Comparison of ENCODE assay signal across 1 cellular context in the genomic region with DNA sequence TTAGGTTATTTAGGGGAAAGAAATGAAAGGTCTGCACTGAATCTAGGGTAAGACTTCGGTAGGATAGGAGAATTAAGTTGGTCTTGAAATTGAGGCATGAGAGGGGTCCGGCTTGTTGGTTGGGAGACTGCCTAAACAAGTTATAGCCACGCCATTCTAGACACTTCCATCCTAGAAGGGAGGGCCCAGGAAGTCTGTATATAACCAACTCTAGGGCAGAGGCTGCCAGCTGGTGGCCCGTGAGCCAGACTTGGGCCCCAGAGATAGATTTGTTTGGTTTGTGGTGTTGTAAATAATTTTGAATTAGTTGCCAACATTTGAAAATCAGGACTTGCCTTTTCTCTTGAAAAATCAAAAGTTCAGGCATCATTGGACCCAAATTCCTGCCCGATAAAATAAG.
TF ChIP-seq lines count a peak whose summit lies in the region.

No MANE protein-coding gene starts in this region.

TF ChIP-seq in GM23338, 12 proteins besides CTCF, POLR2A, EP300 and RAD21:
- TF ChIP-seq NANOG (IDR thresholded peaks at IDR 0.05; ENCODE audit: borderline replicate concordance) = no peak
- TF ChIP-seq ZNF331 (CRISPR knock-in tag; IDR thresholded peaks at IDR 0.05; ENCODE audit: low read depth) = no peak
- TF ChIP-seq, protein P1, sequence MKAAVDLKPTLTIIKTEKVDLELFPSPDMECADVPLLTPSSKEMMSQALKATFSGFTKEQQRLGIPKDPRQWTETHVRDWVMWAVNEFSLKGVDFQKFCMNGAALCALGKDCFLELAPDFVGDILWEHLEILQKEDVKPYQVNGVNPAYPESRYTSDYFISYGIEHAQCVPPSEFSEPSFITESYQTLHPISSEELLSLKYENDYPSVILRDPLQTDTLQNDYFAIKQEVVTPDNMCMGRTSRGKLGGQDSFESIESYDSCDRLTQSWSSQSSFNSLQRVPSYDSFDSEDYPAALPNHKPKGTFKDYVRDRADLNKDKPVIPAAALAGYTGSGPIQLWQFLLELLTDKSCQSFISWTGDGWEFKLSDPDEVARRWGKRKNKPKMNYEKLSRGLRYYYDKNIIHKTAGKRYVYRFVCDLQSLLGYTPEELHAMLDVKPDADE (IDR thresholded peaks at IDR 0.05) = no peak
- TF ChIP-seq ZNF114 (CRISPR knock-in tag; IDR thresholded peaks at IDR 0.05) = no peak
- TF ChIP-seq CREB1 (CRISPR knock-in tag; IDR thresholded peaks at IDR 0.05; ENCODE audit: low read depth) = no peak
- TF ChIP-seq STAT1 (IDR thresholded peaks at IDR 0.05; ENCODE audit: unreplicated experiment) = no peak
- TF ChIP-seq, protein P2, sequence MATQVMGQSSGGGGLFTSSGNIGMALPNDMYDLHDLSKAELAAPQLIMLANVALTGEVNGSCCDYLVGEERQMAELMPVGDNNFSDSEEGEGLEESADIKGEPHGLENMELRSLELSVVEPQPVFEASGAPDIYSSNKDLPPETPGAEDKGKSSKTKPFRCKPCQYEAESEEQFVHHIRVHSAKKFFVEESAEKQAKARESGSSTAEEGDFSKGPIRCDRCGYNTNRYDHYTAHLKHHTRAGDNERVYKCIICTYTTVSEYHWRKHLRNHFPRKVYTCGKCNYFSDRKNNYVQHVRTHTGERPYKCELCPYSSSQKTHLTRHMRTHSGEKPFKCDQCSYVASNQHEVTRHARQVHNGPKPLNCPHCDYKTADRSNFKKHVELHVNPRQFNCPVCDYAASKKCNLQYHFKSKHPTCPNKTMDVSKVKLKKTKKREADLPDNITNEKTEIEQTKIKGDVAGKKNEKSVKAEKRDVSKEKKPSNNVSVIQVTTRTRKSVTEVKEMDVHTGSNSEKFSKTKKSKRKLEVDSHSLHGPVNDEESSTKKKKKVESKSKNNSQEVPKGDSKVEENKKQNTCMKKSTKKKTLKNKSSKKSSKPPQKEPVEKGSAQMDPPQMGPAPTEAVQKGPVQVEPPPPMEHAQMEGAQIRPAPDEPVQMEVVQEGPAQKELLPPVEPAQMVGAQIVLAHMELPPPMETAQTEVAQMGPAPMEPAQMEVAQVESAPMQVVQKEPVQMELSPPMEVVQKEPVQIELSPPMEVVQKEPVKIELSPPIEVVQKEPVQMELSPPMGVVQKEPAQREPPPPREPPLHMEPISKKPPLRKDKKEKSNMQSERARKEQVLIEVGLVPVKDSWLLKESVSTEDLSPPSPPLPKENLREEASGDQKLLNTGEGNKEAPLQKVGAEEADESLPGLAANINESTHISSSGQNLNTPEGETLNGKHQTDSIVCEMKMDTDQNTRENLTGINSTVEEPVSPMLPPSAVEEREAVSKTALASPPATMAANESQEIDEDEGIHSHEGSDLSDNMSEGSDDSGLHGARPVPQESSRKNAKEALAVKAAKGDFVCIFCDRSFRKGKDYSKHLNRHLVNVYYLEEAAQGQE (IDR thresholded peaks at IDR 0.05; ENCODE audit: unreplicated experiment) = no peak
- TF ChIP-seq EZH2phosphoT487 (IDR thresholded peaks at IDR 0.05; ENCODE audit: unreplicated experiment) = no peak
- TF ChIP-seq JUNB (IDR thresholded peaks at IDR 0.05; ENCODE audit: unreplicated experiment) = no peak
- TF ChIP-seq EZH2 (IDR thresholded peaks at IDR 0.05; ENCODE audit: low read depth, unreplicated experiment) = no peak
- TF ChIP-seq, protein P3, sequence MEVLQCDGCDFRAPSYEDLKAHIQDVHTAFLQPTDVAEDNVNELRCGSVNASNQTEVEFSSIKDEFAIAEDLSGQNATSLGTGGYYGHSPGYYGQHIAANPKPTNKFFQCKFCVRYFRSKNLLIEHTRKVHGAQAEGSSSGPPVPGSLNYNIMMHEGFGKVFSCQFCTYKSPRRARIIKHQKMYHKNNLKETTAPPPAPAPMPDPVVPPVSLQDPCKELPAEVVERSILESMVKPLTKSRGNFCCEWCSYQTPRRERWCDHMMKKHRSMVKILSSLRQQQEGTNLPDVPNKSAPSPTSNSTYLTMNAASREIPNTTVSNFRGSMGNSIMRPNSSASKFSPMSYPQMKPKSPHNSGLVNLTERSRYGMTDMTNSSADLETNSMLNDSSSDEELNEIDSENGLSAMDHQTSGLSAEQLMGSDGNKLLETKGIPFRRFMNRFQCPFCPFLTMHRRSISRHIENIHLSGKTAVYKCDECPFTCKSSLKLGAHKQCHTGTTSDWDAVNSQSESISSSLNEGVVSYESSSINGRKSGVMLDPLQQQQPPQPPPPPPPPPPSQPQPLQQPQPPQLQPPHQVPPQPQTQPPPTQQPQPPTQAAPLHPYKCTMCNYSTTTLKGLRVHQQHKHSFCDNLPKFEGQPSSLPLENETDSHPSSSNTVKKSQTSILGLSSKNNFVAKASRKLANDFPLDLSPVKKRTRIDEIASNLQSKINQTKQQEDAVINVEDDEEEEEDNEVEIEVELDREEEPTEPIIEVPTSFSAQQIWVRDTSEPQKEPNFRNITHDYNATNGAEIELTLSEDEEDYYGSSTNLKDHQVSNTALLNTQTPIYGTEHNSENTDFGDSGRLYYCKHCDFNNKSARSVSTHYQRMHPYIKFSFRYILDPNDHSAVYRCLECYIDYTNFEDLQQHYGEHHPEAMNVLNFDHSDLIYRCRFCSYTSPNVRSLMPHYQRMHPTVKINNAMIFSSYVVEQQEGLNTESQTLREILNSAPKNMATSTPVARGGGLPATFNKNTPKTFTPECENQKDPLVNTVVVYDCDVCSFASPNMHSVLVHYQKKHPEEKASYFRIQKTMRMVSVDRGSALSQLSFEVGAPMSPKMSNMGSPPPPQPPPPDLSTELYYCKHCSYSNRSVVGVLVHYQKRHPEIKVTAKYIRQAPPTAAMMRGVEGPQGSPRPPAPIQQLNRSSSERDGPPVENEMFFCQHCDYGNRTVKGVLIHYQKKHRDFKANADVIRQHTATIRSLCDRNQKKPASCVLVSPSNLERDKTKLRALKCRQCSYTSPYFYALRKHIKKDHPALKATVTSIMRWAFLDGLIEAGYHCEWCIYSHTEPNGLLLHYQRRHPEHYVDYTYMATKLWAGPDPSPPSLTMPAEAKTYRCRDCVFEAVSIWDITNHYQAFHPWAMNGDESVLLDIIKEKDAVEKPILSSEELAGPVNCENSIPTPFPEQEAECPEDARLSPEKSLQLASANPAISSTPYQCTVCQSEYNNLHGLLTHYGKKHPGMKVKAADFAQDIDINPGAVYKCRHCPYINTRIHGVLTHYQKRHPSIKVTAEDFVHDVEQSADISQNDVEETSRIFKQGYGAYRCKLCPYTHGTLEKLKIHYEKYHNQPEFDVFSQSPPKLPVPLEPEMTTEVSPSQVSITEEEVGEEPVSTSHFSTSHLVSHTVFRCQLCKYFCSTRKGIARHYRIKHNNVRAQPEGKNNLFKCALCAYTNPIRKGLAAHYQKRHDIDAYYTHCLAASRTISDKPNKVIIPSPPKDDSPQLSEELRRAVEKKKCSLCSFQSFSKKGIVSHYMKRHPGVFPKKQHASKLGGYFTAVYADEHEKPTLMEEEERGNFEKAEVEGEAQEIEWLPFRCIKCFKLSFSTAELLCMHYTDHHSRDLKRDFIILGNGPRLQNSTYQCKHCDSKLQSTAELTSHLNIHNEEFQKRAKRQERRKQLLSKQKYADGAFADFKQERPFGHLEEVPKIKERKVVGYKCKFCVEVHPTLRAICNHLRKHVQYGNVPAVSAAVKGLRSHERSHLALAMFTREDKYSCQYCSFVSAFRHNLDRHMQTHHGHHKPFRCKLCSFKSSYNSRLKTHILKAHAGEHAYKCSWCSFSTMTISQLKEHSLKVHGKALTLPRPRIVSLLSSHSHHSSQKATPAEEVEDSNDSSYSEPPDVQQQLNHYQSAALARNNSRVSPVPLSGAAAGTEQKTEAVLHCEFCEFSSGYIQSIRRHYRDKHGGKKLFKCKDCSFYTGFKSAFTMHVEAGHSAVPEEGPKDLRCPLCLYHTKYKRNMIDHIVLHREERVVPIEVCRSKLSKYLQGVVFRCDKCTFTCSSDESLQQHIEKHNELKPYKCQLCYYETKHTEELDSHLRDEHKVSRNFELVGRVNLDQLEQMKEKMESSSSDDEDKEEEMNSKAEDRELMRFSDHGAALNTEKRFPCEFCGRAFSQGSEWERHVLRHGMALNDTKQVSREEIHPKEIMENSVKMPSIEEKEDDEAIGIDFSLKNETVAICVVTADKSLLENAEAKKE (CRISPR knock-in tag; IDR thresholded peaks at IDR 0.05) = no peak
- TF ChIP-seq POLR2AphosphoS5 (IDR thresholded peaks at IDR 0.05; ENCODE audit: low read depth) = no peak
